8 cellular contexts compared by ENCODE assay signal in the genomic region with DNA sequence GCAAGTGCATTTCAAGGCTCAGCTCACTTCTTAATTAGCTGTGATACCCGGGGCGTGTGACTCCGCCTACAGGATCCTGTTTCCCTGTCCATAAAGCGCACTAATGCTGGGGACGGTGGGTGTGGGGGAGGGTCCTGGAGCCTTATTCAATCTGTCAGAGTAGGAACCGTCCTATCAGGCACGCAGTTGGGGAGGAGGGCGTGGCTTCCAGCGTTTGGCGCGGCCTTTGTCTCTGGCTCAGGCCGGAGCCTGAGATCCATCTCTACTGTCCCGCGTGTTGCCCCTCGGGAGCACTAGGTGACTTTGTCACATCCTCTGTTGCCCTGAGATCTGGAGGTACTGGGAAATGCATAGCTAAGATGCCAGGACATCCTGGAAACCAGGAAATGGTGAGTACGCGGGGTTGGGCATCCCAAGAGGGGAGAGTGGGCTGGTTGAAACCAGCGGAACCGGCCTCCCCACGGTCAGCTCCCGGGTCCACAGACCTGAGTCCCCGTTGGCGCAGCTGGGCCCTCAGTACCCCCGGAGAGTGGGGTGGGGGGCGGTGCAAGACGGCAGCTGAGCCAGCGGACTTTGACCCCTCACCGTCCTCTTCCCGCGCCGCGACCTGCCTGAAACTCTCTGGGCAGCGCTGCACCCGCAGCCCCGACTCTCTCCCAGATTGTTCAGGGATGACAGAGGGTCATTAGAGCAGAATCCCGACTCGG.
DNase-seq lines count a peak whose midpoint lies in the region; ATAC-seq and TF ChIP-seq lines count a peak whose summit lies in the region.

No MANE protein-coding gene starts in this region.

- peak overlapping the region; percentile 78 for H3K4me3 ChIP-seq in OCI-LY3 (ENCODE audit: low read length)
- H3K4me3 ChIP-seq in astrocyte of the cerebellum (ENCODE audit: low read depth, low read length), result peak overlapping the region; percentile 70

- no peaks in the 10 kb centered on the region for H3K79me2 ChIP-seq in OCI-LY3 (ENCODE audit: low read length)

- H3K4me2 ChIP-seq in OCI-LY3 (ENCODE audit: low read length), result peak overlapping the region; percentile 69

- peaks cover 9% of the 10 kb centered on the region for H3K4me1 ChIP-seq in OCI-LY3 (ENCODE audit: low read length)

- no peaks in the 10 kb centered on the region; the same call in 1 of the 2 replicates for H3K27me3 ChIP-seq in OCI-LY3 (ENCODE audit: low read depth, low read length)

- ATAC-seq in GM19467 (IDR thresholded peaks at IDR 0.05; ENCODE audit: unreplicated experiment), result peak; percentile 87

- DNase-seq in DMS153 (lab: John Stamatoyannopoulos, UW), result peak; percentile 74
- DNase-seq in HPDE6-E6E7 (ENCODE audit: extremely low spot score), result peak; percentile 38
- DNase-seq in astrocyte of the cerebellum (ENCODE audit: low read depth), result peak; percentile 67
- DNase-seq in iris pigment epithelial cell (ENCODE audit: low read depth), result peak; percentile 74
- DNase-seq in stimulated activated CD4-positive, alpha-beta T cell treated with anti-CD3 and anti-CD28 coated beads, Interleukin-2, amount 100 ng/mL, for 48 hours, result peak; percentile 30 to 52
- no peak for DNase-seq in GOT3 (lab: John Stamatoyannopoulos, UW)

- in situ Hi-C loops in astrocyte of the cerebellum (cut with HindIII; ENCODE audit: low sequenced_read_pairs), result no loop called here

- H2AFZ ChIP-seq in OCI-LY3 (ENCODE audit: low read depth, low read length), result peak overlapping the region; percentile 69

- H3K27ac ChIP-seq in OCI-LY3 (ENCODE audit: low read length), result no peak overlapping the region

- no peaks in the 10 kb centered on the region for H3K9me3 ChIP-seq in OCI-LY3 (ENCODE audit: insufficient read depth, low read length)

- peak overlapping the region; percentile 63 for H3K9ac ChIP-seq in OCI-LY3 (ENCODE audit: low read length)

- no peaks in the 10 kb centered on the region for H3K36me3 ChIP-seq in OCI-LY3 (replicated peaks; ENCODE audit: low read depth, low read length)

- H4K20me1 ChIP-seq in OCI-LY3 (ENCODE audit: insufficient read depth, low read length), result no peaks in the 10 kb centered on the region

- TF ChIP-seq CTCF in OCI-LY3 (IDR thresholded peaks at IDR 0.05; ENCODE audit: low read depth, low read length) (no peak), astrocyte of the cerebellum (IDR thresholded peaks at IDR 0.05; ENCODE audit: low read depth, low read length, missing control alignments) (no peak)
